ENCODE assay signal across 9 cellular contexts in the genomic region with DNA sequence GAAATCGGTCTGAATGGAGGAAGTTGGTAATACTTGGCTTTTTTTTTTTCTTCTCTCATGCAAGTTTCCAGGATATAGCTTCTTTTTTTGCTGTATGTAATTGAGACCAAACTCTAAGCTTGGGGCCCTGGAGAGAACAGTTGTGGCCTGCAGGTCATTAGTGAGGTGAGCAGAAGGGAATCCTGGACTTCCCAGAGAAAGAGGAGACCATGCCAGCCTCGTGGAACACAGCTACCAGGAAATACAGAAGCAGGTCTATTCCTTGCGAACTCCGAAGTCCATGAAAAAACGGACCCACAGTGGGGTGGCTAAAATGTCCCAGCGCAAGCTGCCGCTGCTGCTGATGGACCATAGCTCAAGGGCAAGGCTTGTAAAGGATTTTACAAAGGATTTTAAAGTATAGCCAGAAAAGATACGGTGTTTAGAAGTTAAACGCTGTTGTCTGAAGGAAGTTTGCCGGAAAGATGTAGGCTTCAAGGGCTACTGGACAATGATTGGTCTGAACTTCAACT.
A peak's percentile ranks its signal among the peaks of the same experiment; 100 is the strongest.
DNase-seq lines count a peak whose midpoint lies in the region; ATAC-seq and TF ChIP-seq lines count a peak whose summit lies in the region.
"Had no signal": no experiment of that assay in that cellular context is flagged by ENCODE, and none has a peak within 500 bp of the region (broad histone marks: within the 10 kb centered on the region; RNA-seq: fewer than 3 reads in every experiment).

No MANE protein-coding gene starts in this region.

- no peaks in the 10 kb centered on the region for H3K36me3 Mint-ChIP-seq in activated CD4-positive, alpha-beta memory T cell treated with anti-CD3 and anti-CD28 coated beads for 36 hours
- H3K36me3 Mint-ChIP-seq in activated CD4-positive, alpha-beta memory T cell treated with anti-CD3 and anti-CD28 coated beads, Interleukin-2, amount 10 ng/mL, durations not matched to agents 7 days and 5 days (ENCODE audit: low read depth): peaks cover 3% of the 10 kb centered on the region
- H3K36me3 Mint-ChIP-seq in activated naive CD8-positive, alpha-beta T cell treated with anti-CD3 and anti-CD28 coated beads, Interleukin-2, amount 50 U/mL, for 24 hours (ENCODE audit: low read depth): no peaks in the 10 kb centered on the region

- H3K27me3 Mint-ChIP-seq in activated CD4-positive, alpha-beta memory T cell treated with anti-CD3 and anti-CD28 coated beads for 36 hours: no peaks in the 10 kb centered on the region
- no peaks in the 10 kb centered on the region for H3K27me3 Mint-ChIP-seq in activated CD4-positive, alpha-beta memory T cell treated with anti-CD3 and anti-CD28 coated beads, Interleukin-2, amount 10 ng/mL, durations not matched to agents 7 days and 5 days
- H3K27me3 Mint-ChIP-seq in activated naive CD8-positive, alpha-beta T cell treated with anti-CD3 and anti-CD28 coated beads, Interleukin-2, amount 50 U/mL, for 24 hours: no peaks in the 10 kb centered on the region
- H3K27me3 Mint-ChIP-seq in stimulated activated naive CD8-positive, alpha-beta T cell treated with anti-CD3 and anti-CD28 coated beads, Interleukin-15, amount 100 ng/mL, for 72 hours: no peaks in the 10 kb centered on the region

- peaks cover 64% of the 10 kb centered on the region for H3K4me1 Mint-ChIP-seq in activated CD4-positive, alpha-beta memory T cell treated with anti-CD3 and anti-CD28 coated beads for 36 hours (ENCODE audit: low read depth)
- peaks cover 23% of the 10 kb centered on the region for H3K4me1 Mint-ChIP-seq in activated CD4-positive, alpha-beta memory T cell treated with anti-CD3 and anti-CD28 coated beads, Interleukin-2, amount 10 ng/mL, durations not matched to agents 7 days and 5 days
- peaks cover 60% of the 10 kb centered on the region for H3K4me1 Mint-ChIP-seq in activated naive CD8-positive, alpha-beta T cell treated with anti-CD3 and anti-CD28 coated beads, Interleukin-2, amount 50 U/mL, for 24 hours
- H3K4me1 Mint-ChIP-seq in stimulated activated naive CD8-positive, alpha-beta T cell treated with anti-CD3 and anti-CD28 coated beads, Interleukin-15, amount 100 ng/mL, for 72 hours: peaks cover 67% of the 10 kb centered on the region

- no peak for DNase-seq in activated CD4-positive, alpha-beta memory T cell treated with anti-CD3 and anti-CD28 coated beads for 36 hours
- DNase-seq in activated CD4-positive, alpha-beta memory T cell treated with anti-CD3 and anti-CD28 coated beads, Interleukin-2, amount 10 ng/mL, durations not matched to agents 7 days and 5 days: no peak
- DNase-seq in activated naive CD8-positive, alpha-beta T cell treated with anti-CD3 and anti-CD28 coated beads, Interleukin-2, amount 50 U/mL, for 24 hours: no peak
- DNase-seq in lower lobe of right lung (no peak), NOMO-1 treated with DMSO at 0.1 percent for 48 hours (lab: John Stamatoyannopoulos, UW; ENCODE audit: unreplicated experiment) (no peak), BE2C (no peak)
- DNase-seq in stimulated activated naive CD8-positive, alpha-beta T cell treated with anti-CD3 and anti-CD28 coated beads, Interleukin-15, amount 100 ng/mL, for 72 hours: no peak
- DNase-seq: PC-3 had no signal

- ATAC-seq in activated naive CD8-positive, alpha-beta T cell treated with anti-CD3 and anti-CD28 coated beads, Interleukin-2, amount 50 U/mL, for 24 hours: no peak
- ATAC-seq in lower lobe of right lung (peak; percentile 6 to 29), GM18517 (IDR thresholded peaks at IDR 0.05; ENCODE audit: unreplicated experiment) (no peak)
- no peak for ATAC-seq in stimulated activated naive CD8-positive, alpha-beta T cell treated with anti-CD3 and anti-CD28 coated beads, Interleukin-15, amount 100 ng/mL, for 72 hours
- ATAC-seq: PC-3 had no signal

- H3K27ac ChIP-seq in lower lobe of right lung: peak overlapping the region; percentile 42

- no peaks in the 10 kb centered on the region for H3K9me3 ChIP-seq in lower lobe of right lung
- H3K9me3 ChIP-seq in BE2C: no peaks in the 10 kb centered on the region

- H3K36me3 ChIP-seq in lower lobe of right lung (no peaks in the 10 kb centered on the region), BE2C (no peaks in the 10 kb centered on the region)

- H3K27ac Mint-ChIP-seq in activated CD4-positive, alpha-beta memory T cell treated with anti-CD3 and anti-CD28 coated beads for 36 hours: no peak overlapping the region
- no peak overlapping the region for H3K27ac Mint-ChIP-seq in activated CD4-positive, alpha-beta memory T cell treated with anti-CD3 and anti-CD28 coated beads, Interleukin-2, amount 10 ng/mL, durations not matched to agents 7 days and 5 days
- peak overlapping the region; percentile 52 for H3K27ac Mint-ChIP-seq in activated naive CD8-positive, alpha-beta T cell treated with anti-CD3 and anti-CD28 coated beads, Interleukin-2, amount 50 U/mL, for 24 hours
- H3K27ac Mint-ChIP-seq in stimulated activated naive CD8-positive, alpha-beta T cell treated with anti-CD3 and anti-CD28 coated beads, Interleukin-15, amount 100 ng/mL, for 72 hours: peak overlapping the region; percentile 47 to 48

- H3K4me3 ChIP-seq in lower lobe of right lung (peak overlapping the region; percentile 17), BE2C (ENCODE audit: low read depth, low read length) (no peak overlapping the region)

- H3K4me1 ChIP-seq in lower lobe of right lung (peaks cover 19% of the 10 kb centered on the region), BE2C (peaks cover 15% of the 10 kb centered on the region)

- CTCF ChIA-PET in activated CD4-positive, alpha-beta memory T cell treated with anti-CD3 and anti-CD28 coated beads for 36 hours (lab: Charles Lee): interaction anchor here (0.6 to 1.0 kb wide), 4 partner anchors 65 to 115 kb away, joined by 3 to 7 read pairs (median 4); no protein-coding TSS in a partner anchor
- CTCF ChIA-PET in activated CD4-positive, alpha-beta memory T cell treated with anti-CD3 and anti-CD28 coated beads, Interleukin-2, amount 10 ng/mL, durations not matched to agents 7 days and 5 days (lab: Charles Lee): interaction anchor here (0.7 to 1.4 kb wide), 4 partner anchors 9 to 1818 kb away, joined by 3 read pairs; no protein-coding TSS in a partner anchor

- POLR2A ChIA-PET in activated CD4-positive, alpha-beta memory T cell treated with anti-CD3 and anti-CD28 coated beads for 36 hours (lab: Charles Lee): interaction anchor here (0.6 to 0.7 kb wide), 2 partner anchors 64 to 70 kb away, joined by 3 to 5 read pairs; no protein-coding TSS in a partner anchor
- POLR2A ChIA-PET in activated CD4-positive, alpha-beta memory T cell treated with anti-CD3 and anti-CD28 coated beads, Interleukin-2, amount 10 ng/mL, durations not matched to agents 7 days and 5 days (lab: Charles Lee): interaction anchor here (1.0 kb wide), 1 partner anchor 15 kb away, joined by 3 read pairs; no protein-coding TSS in a partner anchor

- TF ChIP-seq CTCF in lower lobe of right lung (IDR thresholded peaks at IDR 0.05): no peak
- TF ChIP-seq CTCF in BE2C (IDR thresholded peaks at IDR 0.05; ENCODE audit: low read depth, low read length): no peak

- H3K27me3 ChIP-seq in lower lobe of right lung (ENCODE audit: low read depth) (no peaks in the 10 kb centered on the region), BE2C (no peaks in the 10 kb centered on the region)

- intact Hi-C loops in activated CD4-positive, alpha-beta memory T cell treated with anti-CD3 and anti-CD28 coated beads for 36 hours (cut with micrococcal nuclease): loop anchor here (2.0 to 10.0 kb wide), 3 partner anchors 15 to 525 kb away; no protein-coding TSS in a partner anchor
- intact Hi-C loops in lower lobe of right lung (cut with DNase I): no loop called here

- peak overlapping the region; percentile 52 for H3K4me3 Mint-ChIP-seq in activated CD4-positive, alpha-beta memory T cell treated with anti-CD3 and anti-CD28 coated beads for 36 hours
- H3K4me3 Mint-ChIP-seq in activated CD4-positive, alpha-beta memory T cell treated with anti-CD3 and anti-CD28 coated beads, Interleukin-2, amount 10 ng/mL, durations not matched to agents 7 days and 5 days: no peak overlapping the region
- H3K4me3 Mint-ChIP-seq in activated naive CD8-positive, alpha-beta T cell treated with anti-CD3 and anti-CD28 coated beads, Interleukin-2, amount 50 U/mL, for 24 hours: peak overlapping the region; percentile 54
- peak overlapping the region; percentile 38 to 54 for H3K4me3 Mint-ChIP-seq in stimulated activated naive CD8-positive, alpha-beta T cell treated with anti-CD3 and anti-CD28 coated beads, Interleukin-15, amount 100 ng/mL, for 72 hours

- no peaks in the 10 kb centered on the region for H3K9me3 Mint-ChIP-seq in activated CD4-positive, alpha-beta memory T cell treated with anti-CD3 and anti-CD28 coated beads for 36 hours
- H3K9me3 Mint-ChIP-seq in activated CD4-positive, alpha-beta memory T cell treated with anti-CD3 and anti-CD28 coated beads, Interleukin-2, amount 10 ng/mL, durations not matched to agents 7 days and 5 days: no peaks in the 10 kb centered on the region
- H3K9me3 Mint-ChIP-seq in activated naive CD8-positive, alpha-beta T cell treated with anti-CD3 and anti-CD28 coated beads, Interleukin-2, amount 50 U/mL, for 24 hours: peaks cover 3% of the 10 kb centered on the region
- no peaks in the 10 kb centered on the region for H3K9me3 Mint-ChIP-seq in stimulated activated naive CD8-positive, alpha-beta T cell treated with anti-CD3 and anti-CD28 coated beads, Interleukin-15, amount 100 ng/mL, for 72 hours

Comparison
In these comparisons a context has a peak if more than half of its experiments do, and no peak if none do; other contexts are left out.
1. H3K27ac Mint-ChIP-seq: peak in activated naive CD8-positive, alpha-beta T cell treated with anti-CD3 and anti-CD28 coated beads, Interleukin-2, amount 50 U/mL, for 24 hours (single experiment) and stimulated activated naive CD8-positive, alpha-beta T cell treated with anti-CD3 and anti-CD28 coated beads, Interleukin-15, amount 100 ng/mL, for 72 hours (2 of 2); none in activated CD4-positive, alpha-beta memory T cell treated with anti-CD3 and anti-CD28 coated beads for 36 hours (single experiment) and activated CD4-positive, alpha-beta memory T cell treated with anti-CD3 and anti-CD28 coated beads, Interleukin-2, amount 10 ng/mL, durations not matched to agents 7 days and 5 days (single experiment).
2. ATAC-seq: peak in lower lobe of right lung (2 of 2); none in activated naive CD8-positive, alpha-beta T cell treated with anti-CD3 and anti-CD28 coated beads, Interleukin-2, amount 50 U/mL, for 24 hours (single experiment), stimulated activated naive CD8-positive, alpha-beta T cell treated with anti-CD3 and anti-CD28 coated beads, Interleukin-15, amount 100 ng/mL, for 72 hours (single experiment) and GM18517 (single experiment).